22 cellular contexts compared by ENCODE assay signal in the genomic region with DNA sequence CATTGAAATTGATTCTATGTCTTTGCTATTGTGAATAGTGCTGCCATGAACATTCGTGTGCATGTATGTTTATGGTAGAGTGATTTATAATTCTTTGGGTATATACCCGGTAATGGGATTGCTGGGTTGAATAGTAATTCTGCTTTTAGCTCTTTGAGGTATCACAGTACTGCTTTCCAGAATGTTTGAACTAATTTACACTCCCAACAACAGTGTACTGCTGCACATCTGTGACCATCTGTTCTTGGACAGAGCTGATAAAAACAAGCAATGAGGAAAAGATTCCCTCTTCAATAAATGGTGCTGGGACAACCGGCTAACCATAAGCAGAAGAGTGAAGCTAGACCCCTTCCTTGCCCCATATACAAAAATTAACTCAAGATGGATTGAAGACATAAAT.
"Had no signal": no experiment of that assay in that cellular context is flagged by ENCODE, and none has a peak within 500 bp of the region (broad histone marks: within the 10 kb centered on the region; RNA-seq: fewer than 3 reads in every experiment).

No MANE protein-coding gene starts in this region.

- H3K27ac Mint-ChIP-seq: activated naive CD8-positive, alpha-beta T cell treated with anti-CD3 and anti-CD28 coated beads, Interleukin-2, amount 10 ng/mL, durations not matched to agents 7 days and 5 days; effector memory CD8-positive, alpha-beta T cell; natural killer cell treated with Interleukin-12 subunit alpha and Interleukin-12 subunit beta and Interleukin-15 and Interleukin-18, amount 100 ng/mL, for 72 hours; stimulated activated memory B cell treated with anti-CD40 and anti-IgM and Interleukin-4, amounts not matched to agents 10 μg/mL and 1 μg/mL and 100 μg/mL, for 72 hours; T-helper 17 cell had no signal

- H3K27me3 Mint-ChIP-seq: central memory CD8-positive, alpha-beta T cell; natural killer cell treated with Interleukin-12 subunit alpha and Interleukin-12 subunit beta and Interleukin-15 and Interleukin-18, amount 100 ng/mL, for 72 hours; stimulated activated memory B cell treated with anti-CD40 and anti-IgM and Interleukin-4, amounts not matched to agents 10 μg/mL and 1 μg/mL and 100 μg/mL, for 72 hours had no signal

- H2AFZ ChIP-seq: parathyroid adenoma had no signal

- H3K36me3 Mint-ChIP-seq: activated naive CD8-positive, alpha-beta T cell treated with anti-CD3 and anti-CD28 coated beads, Interleukin-2, amount 10 ng/mL, durations not matched to agents 7 days and 5 days; natural killer cell treated with Interleukin-12 subunit alpha and Interleukin-12 subunit beta and Interleukin-15 and Interleukin-18, amount 100 ng/mL, for 72 hours; stimulated activated memory B cell treated with anti-CD40 and anti-IgM and Interleukin-4, amounts not matched to agents 10 μg/mL and 1 μg/mL and 100 μg/mL, for 72 hours had no signal

- H3K36me3 ChIP-seq: breast epithelium, left ventricle myocardium inferior, neutrophil, stomach, suprapubic skin, tibial nerve had no signal

- H3K27me3 ChIP-seq: breast epithelium, foreskin keratinocyte, neutrophil, stomach, suprapubic skin, tibial nerve had no signal

- H3K4me1 ChIP-seq: breast epithelium, foreskin keratinocyte, left ventricle myocardium inferior, parathyroid adenoma, suprapubic skin, tibial nerve had no signal

- H3K4me3 Mint-ChIP-seq: activated naive CD8-positive, alpha-beta T cell treated with anti-CD3 and anti-CD28 coated beads, Interleukin-2, amount 10 ng/mL, durations not matched to agents 7 days and 5 days; central memory CD8-positive, alpha-beta T cell; effector memory CD8-positive, alpha-beta T cell; natural killer cell treated with Interleukin-12 subunit alpha and Interleukin-12 subunit beta and Interleukin-15 and Interleukin-18, amount 100 ng/mL, for 72 hours; stimulated activated memory B cell treated with anti-CD40 and anti-IgM and Interleukin-4, amounts not matched to agents 10 μg/mL and 1 μg/mL and 100 μg/mL, for 72 hours; T-helper 17 cell had no signal

- H3K4me1 Mint-ChIP-seq: activated naive CD8-positive, alpha-beta T cell treated with anti-CD3 and anti-CD28 coated beads, Interleukin-2, amount 10 ng/mL, durations not matched to agents 7 days and 5 days; central memory CD8-positive, alpha-beta T cell had no signal

- DNase-seq: activated CD4-positive, alpha-beta T cell treated with anti-CD3 and anti-CD28 coated beads for 4 hours; activated CD4-positive, alpha-beta T cell treated with anti-CD3 and anti-CD28 coated beads, Interleukin-2, amount 50 U/mL, for 48 hours; activated CD4-positive, CD25-positive, alpha-beta regulatory T cell; activated naive CD4-positive, alpha-beta T cell treated with Interleukin-2 at 50 U/mL for 16 hours; activated naive CD8-positive, alpha-beta T cell treated with anti-CD3 and anti-CD28 coated beads, Interleukin-2, amount 10 ng/mL, durations not matched to agents 7 days and 5 days; activated T-cell treated with anti-CD3 and anti-CD28 coated beads, Interleukin-2, amount 50 U/mL, for 48 hours; amniotic stem cell; effector memory CD8-positive, alpha-beta T cell; foreskin keratinocyte; left ventricle myocardium inferior; mammary epithelial cell; stomach; T-helper 17 cell had no signal

- H3K9me3 Mint-ChIP-seq: activated naive CD8-positive, alpha-beta T cell treated with anti-CD3 and anti-CD28 coated beads, Interleukin-2, amount 10 ng/mL, durations not matched to agents 7 days and 5 days; stimulated activated memory B cell treated with anti-CD40 and anti-IgM and Interleukin-4, amounts not matched to agents 10 μg/mL and 1 μg/mL and 100 μg/mL, for 72 hours had no signal

- H3K9ac ChIP-seq: parathyroid adenoma had no signal

- ATAC-seq: effector memory CD8-positive, alpha-beta T cell; foreskin keratinocyte; natural killer cell treated with Interleukin-12 subunit alpha and Interleukin-12 subunit beta and Interleukin-15 and Interleukin-18, amount 100 ng/mL, for 72 hours; stimulated activated memory B cell treated with anti-CD40 and anti-IgM and Interleukin-4, amounts not matched to agents 10 μg/mL and 1 μg/mL and 100 μg/mL, for 72 hours; T-helper 17 cell had no signal

- H3K27ac ChIP-seq: breast epithelium, foreskin keratinocyte, left ventricle myocardium inferior, neutrophil, parathyroid adenoma, skin epidermis, stomach, suprapubic skin, tibial nerve had no signal

- H3K9me3 ChIP-seq: breast epithelium, left ventricle myocardium inferior, neutrophil, stomach, suprapubic skin, tibial nerve had no signal

- H3K4me3 ChIP-seq: breast epithelium, left ventricle myocardium inferior, skin epidermis, stomach, suprapubic skin, tibial nerve had no signal

- H3K79me2 ChIP-seq: parathyroid adenoma had no signal
